ENCODE assay signal across 8 cellular contexts in the genomic region with DNA sequence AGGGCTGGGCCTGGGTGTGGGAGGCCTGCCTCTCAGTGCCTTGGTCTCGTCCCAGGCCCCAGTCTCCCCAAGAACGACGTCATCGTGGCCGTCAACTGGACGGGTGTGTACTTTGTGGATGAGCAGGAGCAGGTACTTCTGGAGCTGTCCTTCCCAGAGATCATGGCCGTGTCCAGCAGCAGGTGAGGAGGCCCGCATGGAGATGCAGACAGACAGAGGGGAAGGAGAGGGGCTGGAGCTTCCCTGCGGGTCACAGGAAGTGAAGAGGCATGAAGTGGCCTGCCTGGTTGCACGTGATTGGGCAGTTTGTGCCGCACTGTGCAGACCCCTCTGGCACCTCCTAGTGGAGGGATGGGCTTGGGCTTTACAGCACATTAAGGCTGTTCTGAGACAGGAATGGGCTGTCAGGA.
DNase-seq lines count a peak whose midpoint lies in the region; ATAC-seq lines count a peak whose summit lies in the region.

No MANE protein-coding gene starts in this region.

- ATAC-seq in HG03039 (IDR thresholded peaks at IDR 0.05; ENCODE audit: unreplicated experiment), result no peak

- peak; percentile 8 to 11 for DNase-seq in NOMO-1 (lab: John Stamatoyannopoulos, UW; ENCODE audit: unreplicated experiment in 2 of 2)
- no peak for DNase-seq in NOMO-1 treated with dmso at 0.1 percent for 144 hours (lab: John Stamatoyannopoulos, UW; ENCODE audit: unreplicated experiment)
- DNase-seq in NAMALWA (ENCODE audit: low spot score), result peak; percentile 56
- DNase-seq in ecto neural progenitor cell (ENCODE audit: low spot score), result peak; percentile 69
- DNase-seq in stimulated activated CD4-positive, alpha-beta T cell treated with anti-CD3 and anti-CD28 coated beads, Interleukin-4, amount 100 ng/mL, for 1 hour, result peak; percentile 16
- DNase-seq in SW 1271 (lab: John Stamatoyannopoulos, UW), result no peak
- DNase-seq in effector CD8-positive, alpha-beta T cell (lab: John Stamatoyannopoulos, UW), result no peak

Comparison
In these comparisons a context has a peak if more than half of its experiments do, and no peak if none do; other contexts are left out.
1. DNase-seq: peak in NOMO-1 (2 of 2), NAMALWA (single experiment), ecto neural progenitor cell (single experiment) and stimulated activated CD4-positive, alpha-beta T cell treated with anti-CD3 and anti-CD28 coated beads, Interleukin-4, amount 100 ng/mL, for 1 hour (single experiment); none in NOMO-1 treated with dmso at 0.1 percent for 144 hours (single experiment), SW 1271 (0 of 2) and effector CD8-positive, alpha-beta T cell (single experiment).